Comparison of ENCODE assay signal across 33 cellular contexts in genomic region chr21:25836396-25836795, GRCh38.
DNase-seq lines count a peak whose midpoint lies in the region; ATAC-seq, FAIRE-seq and TF ChIP-seq lines count a peak whose summit lies in the region.
"Had no signal": no experiment of that assay in that cellular context is flagged by ENCODE, and none has a peak within 500 bp of the region (broad histone marks: within the 10 kb centered on the region; RNA-seq: fewer than 3 reads in every experiment).

No MANE protein-coding gene starts in this region.

- DNase-seq in IMR-90 (no peak), astrocyte (ENCODE audit: low read depth) (peak; percentile 78), fibroblast of pulmonary artery (ENCODE audit: low read depth) (peak; percentile 27), skeletal muscle cell (ENCODE audit: low read depth) (peak; percentile 46), HFFc6 (no peak), occipital lobe (lab: John Stamatoyannopoulos, UW) (no peak), hepatic stellate cell (ENCODE audit: low spot score) (no peak), GM03348 (ENCODE audit: low spot score) (no peak)
- DNase-seq: activated CD4-positive, alpha-beta T cell treated with anti-CD3 and anti-CD28 coated beads, Interleukin-2, amount 50 U/mL, for 48 hours; activated CD4-positive, CD25-positive, alpha-beta regulatory T cell; activated naive CD4-positive, alpha-beta T cell treated with anti-CD3 and anti-CD28 coated beads for 36 hours; amniotic stem cell; left colon; mesenchymal stem cell; MM.1S; naive B cell; NCI-H1417; NCI-H2081; NCI-H2227 treated with DMSO at 0.1 percent for 48 hours; nucleus accumbens; stimulated activated CD4-positive, alpha-beta T cell treated with anti-CD3 and anti-CD28 coated beads, Interleukin-2, amount 100 ng/mL, for 24 hours; stomach; T-helper 1 cell had no signal

- H3K79me2 ChIP-seq in astrocyte (ENCODE audit: insufficient read depth, low read length), result no peaks in the 10 kb centered on the region

- H2BK5ac ChIP-seq in IMR-90 (ENCODE audit: low read depth, low read length, poor library complexity, severe bottlenecking), result no peak overlapping the region

- TF ChIP-seq POLR2A in IMR-90 (IDR thresholded peaks at IDR 0.05; ENCODE audit: low read depth, low read length), result no peak

- no peak for TF ChIP-seq RAD21 in IMR-90 (IDR thresholded peaks at IDR 0.05; ENCODE audit: low read length)

- peaks cover 2% of the 10 kb centered on the region for H3K27me3 ChIP-seq in IMR-90 (ENCODE audit: control insufficient read depth, insufficient read depth, low read length)
- H3K27me3 ChIP-seq in astrocyte (ENCODE audit: insufficient read depth, low read length), result no peaks in the 10 kb centered on the region
- H3K27me3 ChIP-seq: BLaER1, cardiac muscle cell, stomach, tibial nerve had no signal

- H2BK120ac ChIP-seq in IMR-90 (ENCODE audit: low read depth, low read length), result no peak overlapping the region

- no peak overlapping the region for H2AFZ ChIP-seq in IMR-90 (replicated peaks; ENCODE audit: low read length, poor library complexity)
- no peak overlapping the region for H2AFZ ChIP-seq in astrocyte (ENCODE audit: low read depth, low read length)

- H4K91ac ChIP-seq in IMR-90 (ENCODE audit: insufficient read depth, low read depth, low read length), result peak overlapping the region; percentile 38; the same call in 1 of the 2 replicates

- H3K9me3 ChIP-seq in IMR-90 (ENCODE audit: control insufficient read depth, insufficient read depth, low read length) (peaks cover 2% of the 10 kb centered on the region), astrocyte (ENCODE audit: insufficient read depth, low read depth, low read length) (peaks cover 4% of the 10 kb centered on the region)

- FAIRE-seq in astrocyte (lab: Jason Lieb, UNC), result no peak
- FAIRE-seq: endothelial cell of umbilical vein, GM18507, K562, RCC 7860 had no signal

- H3K27me3 Mint-ChIP-seq in astrocyte (ENCODE audit: low read depth, unreplicated experiment) (no peaks in the 10 kb centered on the region), HFFc6 (ENCODE audit: insufficient read depth) (peaks cover 2% of the 10 kb centered on the region)
- H3K27me3 Mint-ChIP-seq: dendritic cell treated with granulocyte-macrophage colony-stimulating factor and Interleukin-4, amounts not matched to agents 40 ng/mL and 50 ng/mL, for 4 days had no signal

- no peak overlapping the region for H3K18ac ChIP-seq in IMR-90 (ENCODE audit: low read depth, low read length)

- WGBS in IMR-90 (ENCODE audit: extremely low coverage in 2 of 2, insufficient read length in 1 of 2), 2 experiments, result no CpG with 5 or more reads among the region's 2 CpGs

- H3K4me1 ChIP-seq in IMR-90 (ENCODE audit: control insufficient read depth, insufficient read depth, low read length) (peaks cover 5% of the 10 kb centered on the region), astrocyte (ENCODE audit: insufficient read depth, low read length) (peaks cover 14% of the 10 kb centered on the region)
- H3K4me1 ChIP-seq: tibial nerve had no signal

- H3K27ac ChIP-seq in IMR-90 (ENCODE audit: insufficient read depth, low read length) (no peak overlapping the region), astrocyte (ENCODE audit: low read depth, low read length) (no peak overlapping the region)
- H3K27ac ChIP-seq: BLaER1, cardiac muscle cell, stomach, tibial nerve had no signal

- H3K27ac Mint-ChIP-seq in astrocyte (ENCODE audit: unreplicated experiment) (no peak overlapping the region), HFFc6 (no peak overlapping the region)
- H3K27ac Mint-ChIP-seq: activated naive CD4-positive, alpha-beta T cell treated with anti-CD3 and anti-CD28 coated beads for 36 hours; activated T-helper 1 cell treated with anti-CD3 and anti-CD28 coated beads, Interleukin-12 subunit alpha, Interleukin-12 subunit beta, Interleukin-2, Interleukin-4 antibody, amounts not matched to agents 30 ng/mL and 10 ng/mL and 1 ng/mL, durations not matched to agents 14 hours and 24 hours and 36 hours; dendritic cell treated with granulocyte-macrophage colony-stimulating factor and Interleukin-4, amounts not matched to agents 40 ng/mL and 50 ng/mL, for 4 days; naive B cell had no signal

- H2BK15ac ChIP-seq in IMR-90 (ENCODE audit: low read depth, low read length), result no peak overlapping the region; the same call in 2 of the 3 replicates

- H2AK5ac ChIP-seq in IMR-90 (ENCODE audit: low read depth, low read length), result no peak overlapping the region

- H3K4ac ChIP-seq in IMR-90 (ENCODE audit: low read depth, low read length), result no peak overlapping the region

- CTCF ChIA-PET in IMR-90 (lab: Yijun Ruan, JAX), result no interaction called here

- H3K4me3 Mint-ChIP-seq in astrocyte (ENCODE audit: unreplicated experiment), result no peak overlapping the region
- no peak overlapping the region for H3K4me3 Mint-ChIP-seq in HFFc6
- H3K4me3 Mint-ChIP-seq: activated naive CD4-positive, alpha-beta T cell treated with anti-CD3 and anti-CD28 coated beads for 36 hours; activated T-helper 1 cell treated with anti-CD3 and anti-CD28 coated beads, Interleukin-12 subunit alpha, Interleukin-12 subunit beta, Interleukin-2, Interleukin-4 antibody, amounts not matched to agents 30 ng/mL and 10 ng/mL and 1 ng/mL, durations not matched to agents 14 hours and 24 hours and 36 hours; dendritic cell treated with granulocyte-macrophage colony-stimulating factor and Interleukin-4, amounts not matched to agents 40 ng/mL and 50 ng/mL, for 4 days; naive B cell had no signal

- H3K9me3 Mint-ChIP-seq in astrocyte (ENCODE audit: unreplicated experiment), result peaks cover 4% of the 10 kb centered on the region
- H3K9me3 Mint-ChIP-seq in HFFc6, result no peaks in the 10 kb centered on the region; the same call in 1 of the 2 replicates

- H3K36me3 Mint-ChIP-seq in astrocyte (ENCODE audit: low read depth, unreplicated experiment) (peaks cover 6% of the 10 kb centered on the region), HFFc6 (ENCODE audit: low read depth) (no peaks in the 10 kb centered on the region)

- in situ Hi-C loops in IMR-90 (cut with MboI; ENCODE audit: low sequenced_read_pairs), result no loop called here

- intact Hi-C loops in IMR-90 (cut with micrococcal nuclease), result no loop called here

- H3K4me2 ChIP-seq in IMR-90 (ENCODE audit: low read depth, low read length), result no peak overlapping the region
- no peak overlapping the region for H3K4me2 ChIP-seq in astrocyte (ENCODE audit: low read length)
- H3K4me2 ChIP-seq: BLaER1 had no signal

- no peak for ATAC-seq in IMR-90 (ENCODE audit: low read depth)
- ATAC-seq: HCT116, K562, left colon had no signal

- TF ChIP-seq CTCF in IMR-90 (conservative IDR thresholded peaks at IDR 0.05; ENCODE audit: low read depth, low read length) (no peak), astrocyte (IDR thresholded peaks at IDR 0.05; ENCODE audit: insufficient read depth, low read depth, low read length) (no peak), fibroblast of pulmonary artery (IDR thresholded peaks at IDR 0.05; ENCODE audit: low read length, missing control alignments) (no peak), HFFc6 (IDR thresholded peaks at IDR 0.05) (no peak)

- no peak overlapping the region for H3K4me3 ChIP-seq in IMR-90 (ENCODE audit: insufficient read depth, low read depth, low read length)
- H3K4me3 ChIP-seq in astrocyte (ENCODE audit: insufficient read depth, low read depth, low read length), result no peak overlapping the region
- H3K4me3 ChIP-seq in fibroblast of pulmonary artery (replicated peaks; ENCODE audit: low read depth, low read length), result no peak overlapping the region
- no peak overlapping the region for H3K4me3 ChIP-seq in skeletal muscle cell (ENCODE audit: low read depth, low read length)
- H3K4me3 ChIP-seq: BLaER1, cardiac muscle cell, K562, stomach, tibial nerve had no signal

- POLR2A ChIA-PET in IMR-90 (lab: Charles Lee; ENCODE audit: unreplicated experiment), result no interaction called here

- H2BK20ac ChIP-seq in IMR-90 (ENCODE audit: low read depth, low read length), result no peak overlapping the region

- no peak overlapping the region for H3K23ac ChIP-seq in IMR-90 (ENCODE audit: low read depth, low read length)

- dilution Hi-C loops in IMR-90 (cut with HindIII; ENCODE audit: low sequenced_read_pairs, unreplicated experiment), result no loop called here

- no peak overlapping the region; a peak in 1 of 4 replicates for H4K8ac ChIP-seq in IMR-90 (ENCODE audit: low read depth in 2 of 2, low read length in 2 of 2)

- H3K9ac ChIP-seq in IMR-90 (ENCODE audit: low read depth, low read length) (no peak overlapping the region), astrocyte (ENCODE audit: low read length) (no peak overlapping the region)
- H3K9ac ChIP-seq: BLaER1 had no signal

- H3K14ac ChIP-seq in IMR-90 (replicated peaks; ENCODE audit: low read depth, low read length), result no peak overlapping the region

- no peak overlapping the region for H3K56ac ChIP-seq in IMR-90 (ENCODE audit: extremely low read depth, insufficient read depth, low read length)

- H4K20me1 ChIP-seq in IMR-90 (ENCODE audit: insufficient read depth, low read length), result no peaks in the 10 kb centered on the region
- no peaks in the 10 kb centered on the region for H4K20me1 ChIP-seq in astrocyte (ENCODE audit: insufficient read depth, low read length)
- H4K20me1 ChIP-seq: BLaER1 had no signal

- H3K9me1 ChIP-seq in IMR-90 (ENCODE audit: insufficient read depth, low read length), result no peaks in the 10 kb centered on the region

- H3K79me1 ChIP-seq in IMR-90 (ENCODE audit: low read depth in 1 of 2, low read length in 2 of 2), result no peaks in the 10 kb centered on the region

- no peak overlapping the region for H4K5ac ChIP-seq in IMR-90 (ENCODE audit: low read depth, low read length)

- H3K4me1 Mint-ChIP-seq in astrocyte (ENCODE audit: low read depth, unreplicated experiment), result peaks cover 24% of the 10 kb centered on the region
- peaks cover 15% of the 10 kb centered on the region; the same call in 1 of the 2 replicates for H3K4me1 Mint-ChIP-seq in HFFc6 (ENCODE audit: low read depth)
- H3K4me1 Mint-ChIP-seq: naive B cell had no signal

- no peak overlapping the region for H2AK9ac ChIP-seq in IMR-90 (replicated peaks; ENCODE audit: low read depth, low read length, poor library complexity)

- H3K36me3 ChIP-seq in IMR-90 (ENCODE audit: control insufficient read depth, insufficient read depth, low read length) (no peaks in the 10 kb centered on the region), astrocyte (ENCODE audit: insufficient read depth, low read length) (no peaks in the 10 kb centered on the region)
- H3K36me3 ChIP-seq: BLaER1, cardiac muscle cell, stomach, tibial nerve had no signal

- BruUV-seq in IMR-90 (replicated peaks; lab: Mats Ljungman, UMichigan), result no TSS peak

TF ChIP-seq in IMR-90, 13 proteins besides CTCF, POLR2A, EP300 and RAD21 (continues in another document):
- TF ChIP-seq MAZ (IDR thresholded peaks at IDR 0.05; ENCODE audit: borderline replicate concordance, low read depth, low read length) (no peak), RFX5 (IDR thresholded peaks at IDR 0.05; ENCODE audit: low read depth, low read length) (no peak), SMC3 (IDR thresholded peaks at IDR 0.05; ENCODE audit: low read depth, low read length) (no peak), NFE2L2 (IDR thresholded peaks at IDR 0.05; ENCODE audit: low read depth, low read length) (no peak), MXI1 (IDR thresholded peaks at IDR 0.05; ENCODE audit: borderline replicate concordance, low read depth, low read length) (no peak), BHLHE40 (IDR thresholded peaks at IDR 0.05; ENCODE audit: low read depth, low read length) (no peak), FOS (IDR thresholded peaks at IDR 0.05; ENCODE audit: low read depth, low read length) (no peak)

Comparison
In these comparisons a context has a peak if more than half of its experiments do, and no peak if none do; other contexts are left out.
1. DNase-seq: peak in astrocyte (single experiment), fibroblast of pulmonary artery (single experiment) and skeletal muscle cell (single experiment); none in IMR-90 (single experiment), HFFc6 (single experiment), occipital lobe (single experiment), hepatic stellate cell (single experiment) and GM03348 (single experiment).